ENCODE assay signal across 9 cellular contexts in the genomic region with DNA sequence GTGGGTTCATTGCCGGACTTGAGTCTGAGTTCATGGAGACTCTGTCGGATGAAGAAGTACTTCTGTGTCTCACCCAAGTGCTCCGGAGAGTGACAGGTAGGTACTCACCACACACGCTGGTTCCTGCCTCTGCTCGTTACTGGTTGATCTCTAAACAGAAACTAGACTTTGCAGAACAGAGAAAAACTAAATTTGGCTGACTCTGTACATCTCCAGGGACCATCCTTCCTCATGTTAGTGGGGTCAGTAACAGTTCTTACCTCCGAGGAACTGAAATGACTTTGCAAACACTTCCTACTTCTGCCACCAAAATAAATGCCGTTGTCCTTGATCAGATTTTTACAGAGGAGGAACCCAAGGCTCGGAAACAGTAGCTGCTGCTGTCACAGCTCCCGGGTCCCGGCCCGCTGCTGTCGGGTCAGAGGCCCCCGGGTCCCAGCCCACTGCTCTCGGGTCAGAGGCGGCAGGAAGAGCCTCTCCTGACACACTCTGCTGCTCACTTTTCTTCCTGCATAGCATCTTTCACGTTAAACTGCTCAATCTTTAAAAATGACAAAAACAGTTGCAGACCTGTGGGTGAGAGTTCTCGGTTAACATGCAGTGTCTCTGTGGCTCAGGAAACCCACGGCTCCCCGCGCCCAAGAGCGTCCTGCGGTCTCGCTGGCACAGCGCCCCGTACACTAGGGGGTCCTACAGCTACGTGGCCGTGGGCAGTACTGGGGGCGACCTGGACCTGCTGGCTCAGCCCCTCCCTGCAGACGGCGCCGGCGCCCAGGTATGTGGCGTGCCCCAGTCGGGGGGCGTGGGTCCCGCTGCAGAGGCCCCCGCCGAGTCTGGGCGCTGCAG. TPM values are rescaled to one million over a fixed set of nuclear protein-coding genes. Genes with fewer than 3 reads are reported as not detected.
DNase-seq lines count a peak whose midpoint lies in the region; ATAC-seq and TF ChIP-seq lines count a peak whose summit lies in the region.
"Had no signal": no experiment of that assay in that cellular context is flagged by ENCODE, and none has a peak within 500 bp of the region (broad histone marks: within the 10 kb centered on the region; RNA-seq: fewer than 3 reads in every experiment).

No MANE protein-coding gene starts in this region.

- CTCF ChIA-PET in activated CD8-positive, alpha-beta T cell treated with anti-CD3 and anti-CD28 coated beads for 36 hours (lab: Charles Lee): interaction anchor here (2.3 to 4.5 kb wide), 2 partner anchors 60 to 81 kb away, joined by 7 to 37 read pairs; no protein-coding TSS in a partner anchor
- CTCF ChIA-PET in naive thymus-derived CD4-positive, alpha-beta T cell (lab: Charles Lee): interaction anchor here (0.7 to 3.5 kb wide), 3 partner anchors 30 to 60 kb away, joined by 3 to 17 read pairs (median 3); no protein-coding TSS in a partner anchor

- no peaks in the 10 kb centered on the region for H3K27me3 Mint-ChIP-seq in activated CD8-positive, alpha-beta T cell treated with anti-CD3 and anti-CD28 coated beads for 36 hours
- peaks cover 0 to 2% (median 0%) of the 10 kb centered on the region in 5 donors for H3K27me3 Mint-ChIP-seq in naive thymus-derived CD4-positive, alpha-beta T cell
- no peaks in the 10 kb centered on the region for H3K27me3 Mint-ChIP-seq in HFFc6 (ENCODE audit: insufficient read depth)

- intact Hi-C loops in activated CD8-positive, alpha-beta T cell treated with anti-CD3 and anti-CD28 coated beads for 36 hours (cut with micrococcal nuclease): no loop called here
- intact Hi-C loops in naive thymus-derived CD4-positive, alpha-beta T cell (cut with micrococcal nuclease): loop anchor here in 1 of 2 donors (1.0 kb wide), 1 partner anchor 10 kb away; the partner anchor contains the start of gene PAOX

- H3K36me3 Mint-ChIP-seq in activated CD8-positive, alpha-beta T cell treated with anti-CD3 and anti-CD28 coated beads for 36 hours (ENCODE audit: low read depth): peaks cover 5% of the 10 kb centered on the region
- peaks cover 0 to 4% (median 0%) of the 10 kb centered on the region in 5 donors for H3K36me3 Mint-ChIP-seq in naive thymus-derived CD4-positive, alpha-beta T cell
- H3K36me3 Mint-ChIP-seq in HFFc6 (ENCODE audit: low read depth): no peaks in the 10 kb centered on the region; the same call in none of the 2 replicates

- H3K9me3 Mint-ChIP-seq in activated CD8-positive, alpha-beta T cell treated with anti-CD3 and anti-CD28 coated beads for 36 hours: no peaks in the 10 kb centered on the region
- H3K9me3 Mint-ChIP-seq in naive thymus-derived CD4-positive, alpha-beta T cell: no peaks in the 10 kb centered on the region
- H3K9me3 Mint-ChIP-seq in HFFc6: no peaks in the 10 kb centered on the region

- H3K4me3 Mint-ChIP-seq in activated CD8-positive, alpha-beta T cell treated with anti-CD3 and anti-CD28 coated beads for 36 hours: peak overlapping the region; percentile 78
- H3K4me3 Mint-ChIP-seq in naive thymus-derived CD4-positive, alpha-beta T cell: peak overlapping the region; percentile 80 to 90 (median 86)
- H3K4me3 Mint-ChIP-seq in HFFc6: no peak overlapping the region

- TF ChIP-seq CTCF in GM12864 (IDR thresholded peaks at IDR 0.05; ENCODE audit: low read depth, low read length, missing control alignments) (peak; percentile 3), HFFc6 (IDR thresholded peaks at IDR 0.05) (no peak)
- peak; percentile 20 for TF ChIP-seq CTCF in activated CD8-positive, alpha-beta T cell treated with anti-CD3 and anti-CD28 coated beads for 36 hours (IDR thresholded peaks at IDR 0.05)

- peak overlapping the region; percentile 97 for H3K27ac Mint-ChIP-seq in activated CD8-positive, alpha-beta T cell treated with anti-CD3 and anti-CD28 coated beads for 36 hours
- H3K27ac Mint-ChIP-seq in naive thymus-derived CD4-positive, alpha-beta T cell: peak overlapping the region; percentile 66 to 95 (median 90)
- H3K27ac Mint-ChIP-seq in HFFc6: no peak overlapping the region

- H3K4me3 ChIP-seq in GM12864 (ENCODE audit: low read depth, low read length): peak overlapping the region; percentile 73
- peak overlapping the region; percentile 66 for H3K4me3 ChIP-seq in naive thymus-derived CD4-positive, alpha-beta T cell (ENCODE audit: low read length)

- H3K4me1 ChIP-seq in naive thymus-derived CD4-positive, alpha-beta T cell (ENCODE audit: control insufficient read depth in 2 of 2, insufficient read depth in 2 of 2, low read length in 2 of 2): peaks cover 29 to 36% of the 10 kb centered on the region in 2 donors

- no peaks in the 10 kb centered on the region for H3K27me3 ChIP-seq in naive thymus-derived CD4-positive, alpha-beta T cell (ENCODE audit: control insufficient read depth in 2 of 2, insufficient read depth in 2 of 2, low read length in 2 of 2)

- H3K4me1 Mint-ChIP-seq in activated CD8-positive, alpha-beta T cell treated with anti-CD3 and anti-CD28 coated beads for 36 hours (ENCODE audit: low read depth): peaks cover 35% of the 10 kb centered on the region
- peaks cover 9 to 37% (median 28%) of the 10 kb centered on the region in 7 donors for H3K4me1 Mint-ChIP-seq in naive thymus-derived CD4-positive, alpha-beta T cell
- peaks cover 10% of the 10 kb centered on the region; the same call in 1 of the 2 replicates for H3K4me1 Mint-ChIP-seq in HFFc6 (ENCODE audit: low read depth)

- peak overlapping the region; percentile 66 for H3K27ac ChIP-seq in naive thymus-derived CD4-positive, alpha-beta T cell (ENCODE audit: low read depth, low read length)

- DNase-seq in GM12864 (ENCODE audit: low read depth) (peak; percentile 98), HFFc6 (no peak), NCI-H1048 (lab: John Stamatoyannopoulos, UW) (no peak)
- peak; percentile 77 for DNase-seq in activated CD8-positive, alpha-beta T cell treated with anti-CD3 and anti-CD28 coated beads for 36 hours
- DNase-seq in naive thymus-derived CD4-positive, alpha-beta T cell: peak in 7 of 9 donors; percentile 22 to 47 (median 39)

- ATAC-seq in GM19468 (IDR thresholded peaks at IDR 0.05; ENCODE audit: extremely low read depth, unreplicated experiment) (peak; percentile 90), HG03469 (IDR thresholded peaks at IDR 0.05; ENCODE audit: unreplicated experiment) (peak; percentile 81), SK-N-SH treated with all-trans-retinoic acid at 6 μM for 48 hours (no peak)
- peak; percentile 54 for ATAC-seq in activated CD8-positive, alpha-beta T cell treated with anti-CD3 and anti-CD28 coated beads for 36 hours
- peak; percentile 54 for ATAC-seq in naive thymus-derived CD4-positive, alpha-beta T cell

- POLR2A ChIA-PET in activated CD8-positive, alpha-beta T cell treated with anti-CD3 and anti-CD28 coated beads for 36 hours (lab: Charles Lee): interaction anchor here (1.1 to 3.3 kb wide), 9 partner anchors 10 to 33 kb away, joined by 3 to 20 read pairs (median 4); partner anchors contain the start of genes ECHS1, FUOM and PAOX
- POLR2A ChIA-PET in naive thymus-derived CD4-positive, alpha-beta T cell (lab: Charles Lee): interaction anchor here (0.7 to 4.8 kb wide), 8 partner anchors 10 to 79 kb away, joined by 3 to 47 read pairs (median 6); partner anchors contain the start of genes CALY, ECHS1 and PAOX

- H3K9me3 ChIP-seq in naive thymus-derived CD4-positive, alpha-beta T cell (ENCODE audit: control insufficient read depth in 2 of 3, low read length in 3 of 3): no peaks in the 10 kb centered on the region

- peaks cover 0 to 2% (median 0%) of the 10 kb centered on the region in 3 experiments for H3K36me3 ChIP-seq in naive thymus-derived CD4-positive, alpha-beta T cell (ENCODE audit: control insufficient read depth in 2 of 3, insufficient read depth in 3 of 3, low read length in 3 of 3)

TF ChIP-seq in SK-N-SH treated with all-trans-retinoic acid at 6 μM for 48 hours, 23 proteins besides CTCF, POLR2A, EP300 and RAD21:
- TF ChIP-seq SNAI2 (CRISPR knock-in tag; IDR thresholded peaks at IDR 0.05) (no peak), CSDC2 (CRISPR knock-in tag; IDR thresholded peaks at IDR 0.05) (no peak), ZC3H10 (CRISPR knock-in tag; IDR thresholded peaks at IDR 0.05) (no peak)

RNA-seq across cellular contexts. Expression of gene MTG1, which starts 4.8 kb away (rescaled TPM):
- total RNA-seq in activated CD8-positive, alpha-beta T cell treated with anti-CD3 and anti-CD28 coated beads for 36 hours: 10 to 100 TPM; 45.7 to 48.9 TPM
- 10 to 100 TPM; 51.0 to 67.1 (median 57.2) TPM for total RNA-seq in naive thymus-derived CD4-positive, alpha-beta T cell
- 10 to 100 TPM; 25.6 to 40.7 TPM for polyA plus RNA-seq in naive thymus-derived CD4-positive, alpha-beta T cell
- 10 to 100 TPM; 23.7 to 33.0 (median 26.6) TPM for total RNA-seq in HFFc6 (2021; fragmentation: NEBNext Ultra II Directional; extraction: Animal tissue kit (Norgen Biotek cat#: 25700))

RNA-seq across cellular contexts. Expression of gene PAOX, which starts 10.1 kb away (rescaled TPM):
- 1 to 10 TPM; 4.2 to 4.6 TPM for total RNA-seq in activated CD8-positive, alpha-beta T cell treated with anti-CD3 and anti-CD28 coated beads for 36 hours
- total RNA-seq in naive thymus-derived CD4-positive, alpha-beta T cell: 1 to 10 TPM; 1.6 to 9.8 (median 7.7) TPM
- polyA plus RNA-seq in naive thymus-derived CD4-positive, alpha-beta T cell: 1 to 10 TPM; 6.1 to 8.7 TPM
- 1 to 10 TPM; 2.4 to 4.9 (median 3.6) TPM for total RNA-seq in HFFc6 (2021; fragmentation: NEBNext Ultra II Directional; extraction: Animal tissue kit (Norgen Biotek cat#: 25700))

RNA-seq across cellular contexts. Expression of gene ECHS1, which starts 16.0 kb away (rescaled TPM):
- total RNA-seq in activated CD8-positive, alpha-beta T cell treated with anti-CD3 and anti-CD28 coated beads for 36 hours: 10 to 100 TPM; 50.7 to 51.4 TPM
- total RNA-seq in naive thymus-derived CD4-positive, alpha-beta T cell: 10 to 100 TPM; 17.5 to 39.8 (median 28.9) TPM
- 100 to 1,000 TPM in 1 of 2 donors, 10 to 100 TPM in 1; 81.9 to 104 TPM for polyA plus RNA-seq in naive thymus-derived CD4-positive, alpha-beta T cell
- 100 to 1,000 TPM; 105 to 137 (median 114) TPM for total RNA-seq in HFFc6 (2021; fragmentation: NEBNext Ultra II Directional; extraction: Animal tissue kit (Norgen Biotek cat#: 25700))

RNA-seq across cellular contexts. Expression of gene FUOM, which starts 31.4 kb away (rescaled TPM):
- total RNA-seq in activated CD8-positive, alpha-beta T cell treated with anti-CD3 and anti-CD28 coated beads for 36 hours: 10 to 100 TPM; 32.2 to 33.7 TPM
- total RNA-seq in naive thymus-derived CD4-positive, alpha-beta T cell: 10 to 100 TPM; 11.2 to 24.6 (median 16.9) TPM
- 10 to 100 TPM; 21.9 to 22.9 TPM for polyA plus RNA-seq in naive thymus-derived CD4-positive, alpha-beta T cell
- total RNA-seq in HFFc6 (2021; fragmentation: NEBNext Ultra II Directional; extraction: Animal tissue kit (Norgen Biotek cat#: 25700)): 1 to 10 TPM in 5 of 6 experiments, under 1 TPM in 1; 0.55 to 8.9 (median 7.8) TPM

RNA-seq across cellular contexts. Expression of gene SPRN, which starts 35.2 kb away (rescaled TPM):
- total RNA-seq in activated CD8-positive, alpha-beta T cell treated with anti-CD3 and anti-CD28 coated beads for 36 hours: not detected
- total RNA-seq in naive thymus-derived CD4-positive, alpha-beta T cell: not detected
- under 1 TPM; 0.10 to 0.34 TPM for polyA plus RNA-seq in naive thymus-derived CD4-positive, alpha-beta T cell
- total RNA-seq in HFFc6 (2021; fragmentation: NEBNext Ultra II Directional; extraction: Animal tissue kit (Norgen Biotek cat#: 25700)): 1 to 10 TPM in 2 of 6 experiments, under 1 TPM in 4; 0.31 to 2.9 (median 0.40) TPM
- total RNA-seq: bronchial epithelial cell had no signal

Comparison
In these comparisons a context has a peak if more than half of its experiments do, and no peak if none do; other contexts are left out.
1. DNase-seq: peak in GM12864 (single experiment), activated CD8-positive, alpha-beta T cell treated with anti-CD3 and anti-CD28 coated beads for 36 hours (single experiment) and naive thymus-derived CD4-positive, alpha-beta T cell (7 of 9); none in HFFc6 (single experiment) and NCI-H1048 (single experiment).